Comparison of ENCODE assay signal across 8 cellular contexts in the genomic region with DNA sequence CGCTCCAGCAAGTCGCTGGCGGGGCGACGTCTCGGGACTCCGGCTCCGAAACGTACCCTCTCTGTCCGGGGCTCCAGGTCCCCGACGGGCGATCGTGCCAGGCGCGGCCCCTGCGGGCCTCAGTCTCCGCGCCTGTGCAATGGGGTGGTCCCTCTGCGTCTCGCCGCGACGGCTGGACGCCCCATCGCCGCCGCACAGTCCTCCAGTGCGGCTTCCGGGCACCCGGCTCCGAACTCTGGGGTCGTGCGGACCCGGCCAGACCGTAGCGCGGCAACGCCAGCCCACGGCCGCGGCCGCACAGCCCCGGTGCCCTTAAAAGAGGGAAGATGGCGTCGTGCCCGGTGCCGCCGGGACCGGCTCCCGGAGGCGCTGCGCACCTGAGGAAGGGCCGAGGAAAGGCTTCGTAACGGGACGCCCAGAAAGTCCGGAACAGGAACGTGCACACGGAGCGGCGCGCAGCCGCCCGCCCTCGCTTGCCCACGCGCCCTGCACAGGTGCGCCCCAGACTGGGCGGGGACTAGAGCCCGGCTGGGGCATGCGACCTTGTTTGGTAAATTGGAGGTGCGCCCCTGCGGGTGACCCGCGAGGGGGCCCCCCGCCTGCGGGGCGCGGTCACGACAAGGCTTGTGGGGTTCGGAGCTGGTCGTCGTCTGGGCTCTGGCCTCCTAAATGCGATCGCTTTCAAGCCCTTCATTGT. TPM values are rescaled to one million over a fixed set of nuclear protein-coding genes. Genes with fewer than 3 reads are reported as not detected.
DNase-seq lines count a peak whose midpoint lies in the region; TF ChIP-seq lines count a peak whose summit lies in the region.

No MANE protein-coding gene starts in this region.

- H4K20me1 ChIP-seq in DOHH2 (ENCODE audit: control insufficient read depth, insufficient read depth, low read depth, low read length), result no peaks in the 10 kb centered on the region

- peak; percentile 46 to 47 for DNase-seq in activated CD4-positive, alpha-beta T cell treated with anti-CD3 and anti-CD28 coated beads, Interleukin-2, amount 50 U/mL, for 4 hours
- DNase-seq in epithelial cell of esophagus (ENCODE audit: low read depth), result peak; percentile 59
- no peak for DNase-seq in ecto neural progenitor cell (ENCODE audit: low spot score)
- DNase-seq in HT-29 (ENCODE audit: low spot score), result no peak
- DNase-seq in SIG-M5 treated with dmso at 0.1 percent for 504 hours (lab: John Stamatoyannopoulos, UW; ENCODE audit: unreplicated experiment), result no peak

- H3K9me3 ChIP-seq in DOHH2 (ENCODE audit: control insufficient read depth, insufficient read depth, low read length) (no peaks in the 10 kb centered on the region), HUES48 (ENCODE audit: control insufficient read depth, insufficient read depth, low read length) (no peaks in the 10 kb centered on the region)

- TF ChIP-seq CTCF in DOHH2 (IDR thresholded peaks at IDR 0.05; ENCODE audit: low read depth, low read length, poor library complexity, severe bottlenecking), result no peak
- TF ChIP-seq CTCF in epithelial cell of esophagus (IDR thresholded peaks at IDR 0.05; ENCODE audit: insufficient read depth, low read depth, low read length, missing control alignments), result no peak
- TF ChIP-seq CTCF in nephron (IDR thresholded peaks at IDR 0.05; ENCODE audit: unreplicated experiment in 3 of 3), result no peak

- H3K27ac Mint-ChIP-seq in nephron, result no peak overlapping the region

- peak overlapping the region; percentile 42; the same call in 1 of the 2 replicates for H3K9ac ChIP-seq in HUES48 (ENCODE audit: low read depth, low read length)

- H3K4me1 ChIP-seq in DOHH2 (ENCODE audit: control insufficient read depth, low read length) (peaks cover 32% of the 10 kb centered on the region), HUES48 (ENCODE audit: control insufficient read depth, insufficient read depth, low read length) (peaks cover 8% of the 10 kb centered on the region)

- H3K27ac ChIP-seq in DOHH2 (ENCODE audit: low read depth, low read length), result no peak overlapping the region
- no peak overlapping the region for H3K27ac ChIP-seq in HUES48 (ENCODE audit: low read depth, low read length)

- no peaks in the 10 kb centered on the region for H3K79me2 ChIP-seq in DOHH2 (ENCODE audit: control insufficient read depth, low read length)

- no peaks in the 10 kb centered on the region for H3K9me3 Mint-ChIP-seq in nephron

- peak overlapping the region; percentile 98 for H3K4me2 ChIP-seq in DOHH2 (ENCODE audit: low read length)

- peak overlapping the region; percentile 71 to 81 (median 79) for H3K4me3 Mint-ChIP-seq in nephron

- H3K27me3 ChIP-seq in DOHH2 (ENCODE audit: control insufficient read depth, low read length) (peaks cover 62% of the 10 kb centered on the region), HUES48 (ENCODE audit: control insufficient read depth, insufficient read depth, low read length) (peaks cover 41% of the 10 kb centered on the region)

- H3K36me3 ChIP-seq in DOHH2 (ENCODE audit: control insufficient read depth, low read length), result no peaks in the 10 kb centered on the region
- no peaks in the 10 kb centered on the region for H3K36me3 ChIP-seq in HUES48 (ENCODE audit: control insufficient read depth, insufficient read depth, low read length)

- peaks cover 90% of the 10 kb centered on the region for H3K27me3 Mint-ChIP-seq in nephron (ENCODE audit: low read depth)

- peak overlapping the region; percentile 84 for H3K4me3 ChIP-seq in DOHH2 (ENCODE audit: low read length)
- peak overlapping the region; percentile 69 for H3K4me3 ChIP-seq in HUES48 (ENCODE audit: low read depth, low read length)
- peak overlapping the region; percentile 59 for H3K4me3 ChIP-seq in epithelial cell of esophagus (ENCODE audit: low read length)

- no peaks in the 10 kb centered on the region for H3K4me1 Mint-ChIP-seq in nephron

- no peaks in the 10 kb centered on the region for H3K36me3 Mint-ChIP-seq in nephron (ENCODE audit: low read depth)

- no peaks in the 10 kb centered on the region for H3K9me2 ChIP-seq in DOHH2 (replicated peaks; ENCODE audit: control insufficient read depth, low read length)

- H3F3A ChIP-seq in DOHH2 (ENCODE audit: control insufficient read depth, insufficient read depth), result no peaks in the 10 kb centered on the region

RNA-seq across cellular contexts. Expression of a gene that starts 0.5 kb away (rescaled TPM):
- total RNA-seq in HT-29 (2014; rRNA removed; shearing (Covaris generic)), result 3.9 and 4.2 TPM in 2 replicates

RNA-seq across cellular contexts. Expression of a gene that starts 21.9 kb away (rescaled TPM):
- 1.6 and 2.5 TPM in 2 replicates for total RNA-seq in HT-29 (2014; rRNA removed; shearing (Covaris generic))

RNA-seq across cellular contexts. Expression of a gene that starts 32.1 kb away (rescaled TPM):
- total RNA-seq in HT-29 (2014; rRNA removed; shearing (Covaris generic)), result 40.9 and 43.1 TPM in 2 replicates

RNA-seq across cellular contexts. Expression of a gene that starts 40.3 kb away (rescaled TPM):
- total RNA-seq in HT-29 (2014; rRNA removed; shearing (Covaris generic)), result 516 and 532 TPM in 2 replicates

Comparison
In these comparisons a context has a peak if more than half of its experiments do, and no peak if none do; other contexts are left out.
1. DNase-seq: peak in activated CD4-positive, alpha-beta T cell treated with anti-CD3 and anti-CD28 coated beads, Interleukin-2, amount 50 U/mL, for 4 hours (2 of 2) and epithelial cell of esophagus (single experiment); none in ecto neural progenitor cell (single experiment), HT-29 (single experiment) and SIG-M5 treated with dmso at 0.1 percent for 504 hours (single experiment).
2. Peak in every context shown above with its lines, with median percentiles within 50 percentile points of each other: H3K4me3 ChIP-seq.